9 cellular contexts compared by ENCODE assay signal in the genomic region with DNA sequence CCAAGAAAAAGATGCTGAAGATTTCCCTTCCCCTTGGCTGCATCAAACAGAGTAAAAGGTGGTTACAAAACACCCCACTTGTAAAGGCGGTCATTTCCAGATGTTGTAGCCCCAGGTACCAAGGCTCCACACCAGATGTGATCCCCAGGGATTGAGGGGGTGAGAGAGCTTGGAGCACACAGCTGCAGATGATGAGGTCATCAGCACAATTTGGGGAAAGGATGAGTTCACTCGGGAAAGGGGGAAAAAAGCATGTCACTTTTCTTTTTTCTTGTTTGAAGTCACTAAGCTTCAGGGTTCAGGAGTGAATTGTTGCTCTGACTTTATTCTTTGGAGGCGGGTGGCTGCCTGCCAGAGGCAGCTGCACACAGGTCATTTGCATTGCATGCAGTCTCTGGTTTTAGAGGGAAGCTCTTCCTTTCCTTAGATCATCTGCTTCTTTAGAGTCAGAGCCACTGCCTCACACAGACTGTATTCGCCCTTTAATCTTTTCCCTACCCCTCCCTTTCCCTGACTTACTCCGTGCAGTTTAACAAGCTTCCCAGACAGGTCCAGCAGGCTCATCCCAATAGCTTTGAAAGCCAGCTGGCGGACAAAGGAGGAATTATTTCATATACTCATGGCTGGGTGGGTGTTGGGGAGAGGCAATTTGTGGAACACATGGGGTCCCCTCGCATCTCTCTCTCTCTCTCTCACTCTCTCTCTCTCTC.
DNase-seq lines count a peak whose midpoint lies in the region; ATAC-seq and TF ChIP-seq lines count a peak whose summit lies in the region.
"Had no signal": no experiment of that assay in that cellular context is flagged by ENCODE, and none has a peak within 500 bp of the region (broad histone marks: within the 10 kb centered on the region; RNA-seq: fewer than 3 reads in every experiment).

No MANE protein-coding gene starts in this region.

- H3K27ac ChIP-seq in right atrium auricular region: no peak overlapping the region
- H3K27ac ChIP-seq in aorta (ENCODE audit: low read depth in 1 of 2, low read length in 2 of 2): no peak overlapping the region

- no peak for TF ChIP-seq CTCF in right atrium auricular region (IDR thresholded peaks at IDR 0.05)

- H3K4me3 ChIP-seq in right atrium auricular region (no peak overlapping the region), NT2/D1 (ENCODE audit: insufficient read length, low read depth) (no peak overlapping the region), iPS-15b (ENCODE audit: low read depth, low read length) (no peak overlapping the region), aorta (ENCODE audit: low read length in 2 of 2) (no peak overlapping the region)

- CTCF ChIA-PET in HEK293T (lab: Yijun Ruan, JAX): no interaction called here

- H3K36me3 ChIP-seq in right atrium auricular region: no peaks in the 10 kb centered on the region
- no peaks in the 10 kb centered on the region for H3K36me3 ChIP-seq in NT2/D1 (ENCODE audit: insufficient read depth, insufficient read length, low read length)
- no peaks in the 10 kb centered on the region for H3K36me3 ChIP-seq in iPS-15b (ENCODE audit: control insufficient read depth, insufficient read depth, low read length)
- no peaks in the 10 kb centered on the region for H3K36me3 ChIP-seq in aorta (ENCODE audit: control insufficient read depth in 1 of 2, insufficient read depth in 2 of 2, low read length in 1 of 2)

- H3K9ac ChIP-seq in NT2/D1 (ENCODE audit: insufficient read length, low read depth) (no peak overlapping the region), iPS-15b (ENCODE audit: low read depth, low read length) (peak overlapping the region; percentile 63)

- ATAC-seq in left ventricle myocardium superior (no peak), aorta (ENCODE audit: low FRiP score) (peak; percentile 15), HG03457 (IDR thresholded peaks at IDR 0.05; ENCODE audit: unreplicated experiment) (no peak)

- 31 to 37% methylated on average over 7 of the region's 7 CpGs for WGBS in aorta, 2 donors

- intact Hi-C loops in left ventricle myocardium superior (cut with micrococcal nuclease): no loop called here
- intact Hi-C loops in aorta (cut with DNase I): no loop called here

- H3K9me3 ChIP-seq in right atrium auricular region (peaks cover 0 to 15% of the 10 kb centered on the region in 2 donors), NT2/D1 (ENCODE audit: insufficient read depth, low read length) (peaks cover 21% of the 10 kb centered on the region), iPS-15b (ENCODE audit: control insufficient read depth, insufficient read depth, low read length) (no peaks in the 10 kb centered on the region), aorta (ENCODE audit: control insufficient read depth, low read length) (peaks cover 1% of the 10 kb centered on the region)

- H3K4me1 ChIP-seq in right atrium auricular region (peaks cover 0 to 8% of the 10 kb centered on the region in 2 donors), NT2/D1 (ENCODE audit: insufficient read depth, insufficient read length) (peaks cover 3% of the 10 kb centered on the region), iPS-15b (ENCODE audit: control insufficient read depth, insufficient read depth, low read length) (no peaks in the 10 kb centered on the region), aorta (ENCODE audit: control insufficient read depth in 1 of 2, insufficient read depth in 2 of 2, low read length in 2 of 2) (no peaks in the 10 kb centered on the region)

- no peaks in the 10 kb centered on the region for H3K27me3 ChIP-seq in right atrium auricular region
- no peaks in the 10 kb centered on the region for H3K27me3 ChIP-seq in NT2/D1 (ENCODE audit: insufficient read depth, insufficient read length)
- no peaks in the 10 kb centered on the region for H3K27me3 ChIP-seq in iPS-15b (ENCODE audit: control insufficient read depth, insufficient read depth, low read length)
- H3K27me3 ChIP-seq in aorta (ENCODE audit: control insufficient read depth in 1 of 2, insufficient read depth in 2 of 2, low read length in 1 of 2): no peaks in the 10 kb centered on the region

- POLR2A ChIA-PET in HEK293T (lab: Yijun Ruan, JAX): no interaction called here

- DNase-seq in left ventricle myocardium superior (peak; percentile 26), right atrium auricular region (ENCODE audit: low spot score) (no peak), NT2/D1 (ENCODE audit: low read depth, low spot score) (peak; percentile 27), aorta (no peak), NOMO-1 treated with DMSO at 0.1 percent for 48 hours (lab: John Stamatoyannopoulos, UW; ENCODE audit: unreplicated experiment) (no peak), HEK293T (ENCODE audit: extremely low spot score) (no peak)
- DNase-seq: NCI-H1092 treated with DMSO at 0.1 percent for 48 hours had no signal

TF ChIP-seq in HEK293T, 16 proteins besides CTCF, POLR2A, EP300 and RAD21:
- TF ChIP-seq ZNF384 (IDR thresholded peaks at IDR 0.05) (no peak), TARDBP (IDR thresholded peaks at IDR 0.05) (no peak), SP1 (IDR thresholded peaks at IDR 0.05) (no peak), HDGF (IDR thresholded peaks at IDR 0.05; ENCODE audit: borderline replicate concordance) (no peak)

Comparison
In these comparisons a context has a peak if more than half of its experiments do, and no peak if none do; other contexts are left out.
1. DNase-seq: peak in left ventricle myocardium superior (single experiment) and NT2/D1 (single experiment); none in right atrium auricular region (single experiment), aorta (0 of 2), NOMO-1 treated with DMSO at 0.1 percent for 48 hours (single experiment) and HEK293T (single experiment).